In genomic region chr3:15060029-15060428, GRCh38 we compare ENCODE assay signal across 20 cellular contexts.
"Had no signal": no experiment of that assay in that cellular context is flagged by ENCODE, and none has a peak within 500 bp of the region (broad histone marks: within the 10 kb centered on the region; RNA-seq: fewer than 3 reads in every experiment).

No MANE protein-coding gene starts in this region.

- H3K4me3 ChIP-seq: cardiac muscle cell, heart right ventricle, mucosa of descending colon, psoas muscle, right atrium auricular region, tibial artery had no signal

- H3K27ac ChIP-seq: cardiac muscle cell, heart right ventricle, psoas muscle, right atrium auricular region, tibial artery had no signal

- DNase-seq: activated B cell treated with CpG ODN at 0.5 μM for 24 hours; activated CD4-positive, alpha-beta memory T cell treated with anti-CD3 and anti-CD28 coated beads for 36 hours; activated CD4-positive, alpha-beta T cell treated with anti-CD3 and anti-CD28 coated beads for 36 hours; activated CD8-positive, alpha-beta memory T cell treated with anti-CD3 and anti-CD28 coated beads, Interleukin-2, amount 10 ng/mL, durations not matched to agents 7 days and 5 days; activated effector memory CD4-positive, alpha-beta T cell treated with Interleukin-2 at 50 U/mL for 16 hours; activated naive CD4-positive, alpha-beta T cell treated with anti-CD3 and anti-CD28 coated beads for 36 hours; cortex of kidney; heart right ventricle; islet precursor cell; left cardiac atrium; mucosa of descending colon; psoas muscle; stimulated activated CD4-positive, alpha-beta T cell treated with anti-CD3 and anti-CD28 coated beads, Interleukin-2, amount 100 ng/mL, for 24 hours; stimulated activated naive CD8-positive, alpha-beta T cell treated with anti-CD3 and anti-CD28 coated beads, Interleukin-15, amount 100 ng/mL, for 72 hours; T-helper 17 cell; tibial artery had no signal

- H3K27me3 ChIP-seq: cardiac muscle cell, heart right ventricle, right atrium auricular region, tibial artery had no signal

- H3K9me3 ChIP-seq: heart right ventricle, mucosa of descending colon, psoas muscle, right atrium auricular region, tibial artery had no signal

- H3K4me3 Mint-ChIP-seq: activated B cell treated with CpG ODN at 0.5 μM for 24 hours; activated CD4-positive, alpha-beta memory T cell treated with anti-CD3 and anti-CD28 coated beads for 36 hours; activated CD4-positive, alpha-beta T cell treated with anti-CD3 and anti-CD28 coated beads for 36 hours; activated CD8-positive, alpha-beta memory T cell treated with anti-CD3 and anti-CD28 coated beads, Interleukin-2, amount 10 ng/mL, durations not matched to agents 7 days and 5 days; activated naive CD4-positive, alpha-beta T cell treated with anti-CD3 and anti-CD28 coated beads for 36 hours; memory B cell; stimulated activated effector memory CD8-positive, alpha-beta T cell treated with anti-CD3 and anti-CD28 coated beads, Interleukin-12 subunit alpha, Interleukin-12 subunit beta, amount 100 ng/mL, for 72 hours; stimulated activated naive CD8-positive, alpha-beta T cell treated with anti-CD3 and anti-CD28 coated beads, Interleukin-15, amount 100 ng/mL, for 72 hours; T-helper 17 cell had no signal

- H3K9me3 Mint-ChIP-seq: activated naive CD4-positive, alpha-beta T cell treated with anti-CD3 and anti-CD28 coated beads for 36 hours; stimulated activated effector memory CD8-positive, alpha-beta T cell treated with anti-CD3 and anti-CD28 coated beads, Interleukin-12 subunit alpha, Interleukin-12 subunit beta, amount 100 ng/mL, for 72 hours; stimulated activated naive CD8-positive, alpha-beta T cell treated with anti-CD3 and anti-CD28 coated beads, Interleukin-15, amount 100 ng/mL, for 72 hours had no signal

- H3K27ac Mint-ChIP-seq: activated B cell treated with CpG ODN at 0.5 μM for 24 hours; activated CD4-positive, alpha-beta memory T cell treated with anti-CD3 and anti-CD28 coated beads for 36 hours; activated CD4-positive, alpha-beta T cell treated with anti-CD3 and anti-CD28 coated beads for 36 hours; activated CD8-positive, alpha-beta memory T cell treated with anti-CD3 and anti-CD28 coated beads, Interleukin-2, amount 10 ng/mL, durations not matched to agents 7 days and 5 days; activated naive CD4-positive, alpha-beta T cell treated with anti-CD3 and anti-CD28 coated beads for 36 hours; memory B cell; stimulated activated effector memory CD8-positive, alpha-beta T cell treated with anti-CD3 and anti-CD28 coated beads, Interleukin-12 subunit alpha, Interleukin-12 subunit beta, amount 100 ng/mL, for 72 hours; stimulated activated naive CD8-positive, alpha-beta T cell treated with anti-CD3 and anti-CD28 coated beads, Interleukin-15, amount 100 ng/mL, for 72 hours; T-helper 17 cell had no signal

- ATAC-seq: activated CD4-positive, alpha-beta T cell treated with anti-CD3 and anti-CD28 coated beads for 36 hours; activated CD8-positive, alpha-beta memory T cell treated with anti-CD3 and anti-CD28 coated beads, Interleukin-2, amount 10 ng/mL, durations not matched to agents 7 days and 5 days; heart right ventricle; left cardiac atrium; mucosa of descending colon; psoas muscle; stimulated activated effector memory CD8-positive, alpha-beta T cell treated with anti-CD3 and anti-CD28 coated beads, Interleukin-12 subunit alpha, Interleukin-12 subunit beta, amount 100 ng/mL, for 72 hours; stimulated activated naive CD8-positive, alpha-beta T cell treated with anti-CD3 and anti-CD28 coated beads, Interleukin-15, amount 100 ng/mL, for 72 hours; T-helper 17 cell had no signal

- H3K27me3 Mint-ChIP-seq: activated B cell treated with CpG ODN at 0.5 μM for 24 hours; activated CD4-positive, alpha-beta memory T cell treated with anti-CD3 and anti-CD28 coated beads for 36 hours; activated CD4-positive, alpha-beta T cell treated with anti-CD3 and anti-CD28 coated beads for 36 hours; activated CD8-positive, alpha-beta memory T cell treated with anti-CD3 and anti-CD28 coated beads, Interleukin-2, amount 10 ng/mL, durations not matched to agents 7 days and 5 days; memory B cell; stimulated activated naive CD8-positive, alpha-beta T cell treated with anti-CD3 and anti-CD28 coated beads, Interleukin-15, amount 100 ng/mL, for 72 hours; T-helper 17 cell had no signal
